Comparison of ENCODE assay signal across 1 cellular context in the genomic region with DNA sequence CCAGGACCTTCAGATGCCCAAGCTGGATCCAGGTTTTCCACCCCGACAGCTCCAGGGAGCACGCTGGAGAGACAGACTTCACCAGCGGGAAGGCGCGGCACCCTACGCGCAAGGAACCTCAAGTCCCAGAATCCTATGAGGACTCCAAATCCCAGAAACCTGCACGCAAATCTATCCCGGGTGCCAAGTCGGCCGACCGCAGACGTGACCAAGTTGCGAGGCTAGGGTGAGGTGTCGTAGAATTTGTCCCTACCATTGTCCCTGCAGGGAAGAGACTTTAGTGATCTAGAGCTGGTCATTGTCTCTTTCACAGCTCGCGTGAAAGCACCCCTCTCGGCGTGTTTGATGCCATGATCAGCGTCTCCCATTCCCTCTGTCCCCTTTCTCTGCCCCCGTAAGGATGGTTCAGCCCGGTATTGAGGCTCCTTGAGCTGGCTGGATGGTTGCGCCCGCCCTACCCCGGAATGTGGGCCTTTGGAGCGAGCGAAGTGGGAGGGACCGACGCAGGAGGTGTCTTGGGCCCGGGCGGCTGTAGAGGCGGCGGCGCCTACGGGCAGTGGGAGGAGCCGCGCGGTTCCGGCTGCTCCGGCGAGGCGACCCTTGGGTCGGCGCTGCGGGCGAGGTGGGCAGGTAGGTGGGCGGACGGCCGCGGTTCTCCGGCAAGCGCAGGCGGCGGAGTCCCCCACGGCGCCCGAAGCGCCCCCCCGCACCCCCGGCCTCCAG.
TF ChIP-seq lines count a peak whose summit lies in the region.

TSS of gene PRKCI (plus strand) at position 501 of the 723 bp plus-strand sequence. CDS start 246 bp downstream, outside the sequence.

TF ChIP-seq in K562, 482 proteins besides CTCF, POLR2A, EP300 and RAD21 (continued from another document and continues in another):
- TF ChIP-seq, protein P1, sequence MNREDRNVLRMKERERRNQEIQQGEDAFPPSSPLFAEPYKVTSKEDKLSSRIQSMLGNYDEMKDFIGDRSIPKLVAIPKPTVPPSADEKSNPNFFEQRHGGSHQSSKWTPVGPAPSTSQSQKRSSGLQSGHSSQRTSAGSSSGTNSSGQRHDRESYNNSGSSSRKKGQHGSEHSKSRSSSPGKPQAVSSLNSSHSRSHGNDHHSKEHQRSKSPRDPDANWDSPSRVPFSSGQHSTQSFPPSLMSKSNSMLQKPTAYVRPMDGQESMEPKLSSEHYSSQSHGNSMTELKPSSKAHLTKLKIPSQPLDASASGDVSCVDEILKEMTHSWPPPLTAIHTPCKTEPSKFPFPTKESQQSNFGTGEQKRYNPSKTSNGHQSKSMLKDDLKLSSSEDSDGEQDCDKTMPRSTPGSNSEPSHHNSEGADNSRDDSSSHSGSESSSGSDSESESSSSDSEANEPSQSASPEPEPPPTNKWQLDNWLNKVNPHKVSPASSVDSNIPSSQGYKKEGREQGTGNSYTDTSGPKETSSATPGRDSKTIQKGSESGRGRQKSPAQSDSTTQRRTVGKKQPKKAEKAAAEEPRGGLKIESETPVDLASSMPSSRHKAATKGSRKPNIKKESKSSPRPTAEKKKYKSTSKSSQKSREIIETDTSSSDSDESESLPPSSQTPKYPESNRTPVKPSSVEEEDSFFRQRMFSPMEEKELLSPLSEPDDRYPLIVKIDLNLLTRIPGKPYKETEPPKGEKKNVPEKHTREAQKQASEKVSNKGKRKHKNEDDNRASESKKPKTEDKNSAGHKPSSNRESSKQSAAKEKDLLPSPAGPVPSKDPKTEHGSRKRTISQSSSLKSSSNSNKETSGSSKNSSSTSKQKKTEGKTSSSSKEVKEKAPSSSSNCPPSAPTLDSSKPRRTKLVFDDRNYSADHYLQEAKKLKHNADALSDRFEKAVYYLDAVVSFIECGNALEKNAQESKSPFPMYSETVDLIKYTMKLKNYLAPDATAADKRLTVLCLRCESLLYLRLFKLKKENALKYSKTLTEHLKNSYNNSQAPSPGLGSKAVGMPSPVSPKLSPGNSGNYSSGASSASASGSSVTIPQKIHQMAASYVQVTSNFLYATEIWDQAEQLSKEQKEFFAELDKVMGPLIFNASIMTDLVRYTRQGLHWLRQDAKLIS (CRISPR knock-in tag; IDR thresholded peaks at IDR 0.05), result no peak
- TF ChIP-seq NFE2L1 (tag; IDR thresholded peaks at IDR 0.05; ENCODE audit: borderline replicate concordance, low read depth) (no peak), NONO (IDR thresholded peaks at IDR 0.05; ENCODE audit: low read depth in 2 of 2, low read length in 1 of 2) (peak; percentile 53 to 100; a peak in 3 of 4 replicates), NR0B1 (IDR thresholded peaks at IDR 0.05; ENCODE audit: partially characterized antibody) (no peak), CTBP1 (IDR thresholded peaks at IDR 0.05; ENCODE audit: borderline replicate concordance) (peak; percentile 77), ZNF41 (CRISPR knock-in tag; conservative IDR thresholded peaks at IDR 0.05) (no peak), TFAM (CRISPR knock-in tag; conservative IDR thresholded peaks at IDR 0.05) (no peak), CTCFL (IDR thresholded peaks at IDR 0.05; ENCODE audit: borderline replicate concordance, insufficient read depth, low read depth, low read length, poor library complexity, severe bottlenecking) (no peak), TAF9B (IDR thresholded peaks at IDR 0.05; ENCODE audit: partially characterized antibody) (no peak), ZNF589 (CRISPR knock-in tag; IDR thresholded peaks at IDR 0.05; ENCODE audit: low read depth) (no peak), ZNF282 (CRISPR knock-in tag; IDR thresholded peaks at IDR 0.05) (no peak), ZFP91 (CRISPR knock-in tag; IDR thresholded peaks at IDR 0.05) (no peak), ARID3A (IDR thresholded peaks at IDR 0.05; ENCODE audit: borderline replicate concordance, low read depth, low read length) (peak; percentile 49; the same call in 1 of the 2 replicates)
- TF ChIP-seq, protein P2, sequence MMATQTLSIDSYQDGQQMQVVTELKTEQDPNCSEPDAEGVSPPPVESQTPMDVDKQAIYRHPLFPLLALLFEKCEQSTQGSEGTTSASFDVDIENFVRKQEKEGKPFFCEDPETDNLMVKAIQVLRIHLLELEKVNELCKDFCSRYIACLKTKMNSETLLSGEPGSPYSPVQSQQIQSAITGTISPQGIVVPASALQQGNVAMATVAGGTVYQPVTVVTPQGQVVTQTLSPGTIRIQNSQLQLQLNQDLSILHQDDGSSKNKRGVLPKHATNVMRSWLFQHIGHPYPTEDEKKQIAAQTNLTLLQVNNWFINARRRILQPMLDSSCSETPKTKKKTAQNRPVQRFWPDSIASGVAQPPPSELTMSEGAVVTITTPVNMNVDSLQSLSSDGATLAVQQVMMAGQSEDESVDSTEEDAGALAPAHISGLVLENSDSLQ (IDR thresholded peaks at IDR 0.05), result 0 out of 2 replicates have a peak, but pooled peaks have one; percentile 23
- TF ChIP-seq, protein P3, sequence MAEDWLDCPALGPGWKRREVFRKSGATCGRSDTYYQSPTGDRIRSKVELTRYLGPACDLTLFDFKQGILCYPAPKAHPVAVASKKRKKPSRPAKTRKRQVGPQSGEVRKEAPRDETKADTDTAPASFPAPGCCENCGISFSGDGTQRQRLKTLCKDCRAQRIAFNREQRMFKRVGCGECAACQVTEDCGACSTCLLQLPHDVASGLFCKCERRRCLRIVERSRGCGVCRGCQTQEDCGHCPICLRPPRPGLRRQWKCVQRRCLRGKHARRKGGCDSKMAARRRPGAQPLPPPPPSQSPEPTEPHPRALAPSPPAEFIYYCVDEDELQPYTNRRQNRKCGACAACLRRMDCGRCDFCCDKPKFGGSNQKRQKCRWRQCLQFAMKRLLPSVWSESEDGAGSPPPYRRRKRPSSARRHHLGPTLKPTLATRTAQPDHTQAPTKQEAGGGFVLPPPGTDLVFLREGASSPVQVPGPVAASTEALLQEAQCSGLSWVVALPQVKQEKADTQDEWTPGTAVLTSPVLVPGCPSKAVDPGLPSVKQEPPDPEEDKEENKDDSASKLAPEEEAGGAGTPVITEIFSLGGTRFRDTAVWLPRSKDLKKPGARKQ (CRISPR knock-in tag; IDR thresholded peaks at IDR 0.05), result no peak
- TF ChIP-seq, protein P4, sequence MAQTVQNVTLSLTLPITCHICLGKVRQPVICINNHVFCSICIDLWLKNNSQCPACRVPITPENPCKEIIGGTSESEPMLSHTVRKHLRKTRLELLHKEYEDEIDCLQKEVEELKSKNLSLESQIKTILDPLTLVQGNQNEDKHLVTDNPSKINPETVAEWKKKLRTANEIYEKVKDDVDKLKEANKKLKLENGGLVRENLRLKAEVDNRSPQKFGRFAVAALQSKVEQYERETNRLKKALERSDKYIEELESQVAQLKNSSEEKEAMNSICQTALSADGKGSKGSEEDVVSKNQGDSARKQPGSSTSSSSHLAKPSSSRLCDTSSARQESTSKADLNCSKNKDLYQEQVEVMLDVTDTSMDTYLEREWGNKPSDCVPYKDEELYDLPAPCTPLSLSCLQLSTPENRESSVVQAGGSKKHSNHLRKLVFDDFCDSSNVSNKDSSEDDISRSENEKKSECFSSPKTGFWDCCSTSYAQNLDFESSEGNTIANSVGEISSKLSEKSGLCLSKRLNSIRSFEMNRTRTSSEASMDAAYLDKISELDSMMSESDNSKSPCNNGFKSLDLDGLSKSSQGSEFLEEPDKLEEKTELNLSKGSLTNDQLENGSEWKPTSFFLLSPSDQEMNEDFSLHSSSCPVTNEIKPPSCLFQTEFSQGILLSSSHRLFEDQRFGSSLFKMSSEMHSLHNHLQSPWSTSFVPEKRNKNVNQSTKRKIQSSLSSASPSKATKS (CRISPR knock-in tag; IDR thresholded peaks at IDR 0.05), result no peak
- TF ChIP-seq, protein P5, sequence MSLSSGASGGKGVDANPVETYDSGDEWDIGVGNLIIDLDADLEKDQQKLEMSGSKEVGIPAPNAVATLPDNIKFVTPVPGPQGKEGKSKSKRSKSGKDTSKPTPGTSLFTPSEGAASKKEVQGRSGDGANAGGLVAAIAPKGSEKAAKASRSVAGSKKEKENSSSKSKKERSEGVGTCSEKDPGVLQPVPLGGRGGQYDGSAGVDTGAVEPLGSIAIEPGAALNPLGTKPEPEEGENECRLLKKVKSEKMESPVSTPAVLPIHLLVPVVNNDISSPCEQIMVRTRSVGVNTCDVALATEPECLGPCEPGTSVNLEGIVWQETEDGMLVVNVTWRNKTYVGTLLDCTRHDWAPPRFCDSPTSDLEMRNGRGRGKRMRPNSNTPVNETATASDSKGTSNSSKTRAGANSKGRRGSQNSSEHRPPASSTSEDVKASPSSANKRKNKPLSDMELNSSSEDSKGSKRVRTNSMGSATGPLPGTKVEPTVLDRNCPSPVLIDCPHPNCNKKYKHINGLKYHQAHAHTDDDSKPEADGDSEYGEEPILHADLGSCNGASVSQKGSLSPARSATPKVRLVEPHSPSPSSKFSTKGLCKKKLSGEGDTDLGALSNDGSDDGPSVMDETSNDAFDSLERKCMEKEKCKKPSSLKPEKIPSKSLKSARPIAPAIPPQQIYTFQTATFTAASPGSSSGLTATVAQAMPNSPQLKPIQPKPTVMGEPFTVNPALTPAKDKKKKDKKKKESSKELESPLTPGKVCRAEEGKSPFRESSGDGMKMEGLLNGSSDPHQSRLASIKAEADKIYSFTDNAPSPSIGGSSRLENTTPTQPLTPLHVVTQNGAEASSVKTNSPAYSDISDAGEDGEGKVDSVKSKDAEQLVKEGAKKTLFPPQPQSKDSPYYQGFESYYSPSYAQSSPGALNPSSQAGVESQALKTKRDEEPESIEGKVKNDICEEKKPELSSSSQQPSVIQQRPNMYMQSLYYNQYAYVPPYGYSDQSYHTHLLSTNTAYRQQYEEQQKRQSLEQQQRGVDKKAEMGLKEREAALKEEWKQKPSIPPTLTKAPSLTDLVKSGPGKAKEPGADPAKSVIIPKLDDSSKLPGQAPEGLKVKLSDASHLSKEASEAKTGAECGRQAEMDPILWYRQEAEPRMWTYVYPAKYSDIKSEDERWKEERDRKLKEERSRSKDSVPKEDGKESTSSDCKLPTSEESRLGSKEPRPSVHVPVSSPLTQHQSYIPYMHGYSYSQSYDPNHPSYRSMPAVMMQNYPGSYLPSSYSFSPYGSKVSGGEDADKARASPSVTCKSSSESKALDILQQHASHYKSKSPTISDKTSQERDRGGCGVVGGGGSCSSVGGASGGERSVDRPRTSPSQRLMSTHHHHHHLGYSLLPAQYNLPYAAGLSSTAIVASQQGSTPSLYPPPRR (CRISPR knock-in tag; IDR thresholded peaks at IDR 0.05; ENCODE audit: borderline replicate concordance), result no peak
- TF ChIP-seq, protein P6, sequence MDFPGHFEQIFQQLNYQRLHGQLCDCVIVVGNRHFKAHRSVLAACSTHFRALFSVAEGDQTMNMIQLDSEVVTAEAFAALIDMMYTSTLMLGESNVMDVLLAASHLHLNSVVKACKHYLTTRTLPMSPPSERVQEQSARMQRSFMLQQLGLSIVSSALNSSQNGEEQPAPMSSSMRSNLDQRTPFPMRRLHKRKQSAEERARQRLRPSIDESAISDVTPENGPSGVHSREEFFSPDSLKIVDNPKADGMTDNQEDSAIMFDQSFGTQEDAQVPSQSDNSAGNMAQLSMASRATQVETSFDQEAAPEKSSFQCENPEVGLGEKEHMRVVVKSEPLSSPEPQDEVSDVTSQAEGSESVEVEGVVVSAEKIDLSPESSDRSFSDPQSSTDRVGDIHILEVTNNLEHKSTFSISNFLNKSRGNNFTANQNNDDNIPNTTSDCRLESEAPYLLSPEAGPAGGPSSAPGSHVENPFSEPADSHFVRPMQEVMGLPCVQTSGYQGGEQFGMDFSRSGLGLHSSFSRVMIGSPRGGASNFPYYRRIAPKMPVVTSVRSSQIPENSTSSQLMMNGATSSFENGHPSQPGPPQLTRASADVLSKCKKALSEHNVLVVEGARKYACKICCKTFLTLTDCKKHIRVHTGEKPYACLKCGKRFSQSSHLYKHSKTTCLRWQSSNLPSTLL (IDR thresholded peaks at IDR 0.05), result no peak
